In the genomic region with DNA sequence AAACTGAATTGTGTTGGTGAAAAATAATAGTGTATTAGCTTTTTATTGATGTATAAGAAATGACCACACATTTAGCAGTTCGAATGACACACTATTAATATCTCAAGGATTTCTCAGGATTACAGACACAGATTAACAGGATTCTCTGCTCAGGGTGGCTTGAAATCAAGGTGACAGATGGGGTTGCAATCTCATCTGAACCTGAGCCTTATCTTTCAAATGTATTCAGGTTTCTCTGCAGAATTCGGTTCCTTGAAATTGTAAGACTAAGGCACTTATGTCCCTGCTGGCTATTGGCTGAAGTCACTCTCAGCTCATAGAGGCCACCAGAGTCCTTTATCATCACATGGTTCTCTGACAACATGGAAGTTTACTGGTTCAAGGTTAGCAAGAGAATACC, we compare ENCODE assay signal across 23 cellular contexts.
DNase-seq lines count a peak whose midpoint lies in the region; ATAC-seq, FAIRE-seq and TF ChIP-seq lines count a peak whose summit lies in the region.
"Had no signal": no experiment of that assay in that cellular context is flagged by ENCODE, and none has a peak within 500 bp of the region (broad histone marks: within the 10 kb centered on the region; RNA-seq: fewer than 3 reads in every experiment).

No MANE protein-coding gene starts in this region.

- no peaks in the 10 kb centered on the region for H3K36me3 ChIP-seq in HepG2 (replicated peaks in 1 of 2; ENCODE audit: control insufficient read depth in 1 of 2, insufficient read depth in 2 of 2, low read length in 2 of 2)
- no peaks in the 10 kb centered on the region for H3K36me3 ChIP-seq in right lobe of liver
- H3K36me3 ChIP-seq in bronchial epithelial cell (ENCODE audit: control insufficient read depth, insufficient read depth, low read length), result no peaks in the 10 kb centered on the region
- H3K36me3 ChIP-seq: BLaER1 had no signal

- TF ChIP-seq EP300 in HepG2 (IDR thresholded peaks at IDR 0.05; ENCODE audit: low read depth in 2 of 2, low read length in 2 of 2) (no peak), HepG2 (CRISPR knock-in tag; IDR thresholded peaks at IDR 0.05; ENCODE audit: borderline replicate concordance) (no peak)

- 0% methylated on average over 2 of the region's 2 CpGs for WGBS in HepG2 (ENCODE audit: low lambda C conversion rate)
- 68% methylated on average over 2 of the region's 2 CpGs for WGBS in right lobe of liver (ENCODE audit: insufficient coverage, low coverage, low lambda C conversion rate, missing lambda C conversion rate)
- WGBS in lower leg skin, 2 donors, result 84% methylated on average over 2 of the region's 2 CpGs

- H3K9me3 ChIP-seq in HepG2 (ENCODE audit: low read length) (peaks cover 10% of the 10 kb centered on the region; the same call in 1 of the 2 replicates), right lobe of liver (no peaks in the 10 kb centered on the region)
- H3K9me3 ChIP-seq: BLaER1 had no signal

- no peaks in the 10 kb centered on the region for H4K20me1 ChIP-seq in HepG2 (ENCODE audit: insufficient read depth, low read length)
- H4K20me1 ChIP-seq: BLaER1 had no signal

- no peak overlapping the region for H3K4me3 Mint-ChIP-seq in effector memory CD8-positive, alpha-beta T cell
- H3K4me3 Mint-ChIP-seq: B cell; CD14-positive monocyte; CD4-positive, alpha-beta T cell; CD8-positive, alpha-beta memory T cell; GM23338; H9 had no signal

- no peak overlapping the region for H3K9ac ChIP-seq in HepG2 (ENCODE audit: insufficient read depth, low read depth, low read length)
- H3K9ac ChIP-seq: BLaER1 had no signal

- in situ Hi-C loops in HepG2 (cut with HindIII; ENCODE audit: extremely low pct_ligation_motif_present, low pct_unique_long_range_greater_than_20kb), result no loop called here

- no peak for TF ChIP-seq CTCF in HepG2 (CRISPR knock-in tag; IDR thresholded peaks at IDR 0.05)
- TF ChIP-seq CTCF in right lobe of liver (IDR thresholded peaks at IDR 0.05), result no peak
- no peak for TF ChIP-seq CTCF in bronchial epithelial cell (IDR thresholded peaks at IDR 0.05; ENCODE audit: insufficient read depth, low read length, severe bottlenecking)
- no peak for TF ChIP-seq CTCF in lower leg skin (IDR thresholded peaks at IDR 0.05)

- TF ChIP-seq POLR2A in HepG2 (IDR thresholded peaks at IDR 0.05; ENCODE audit: insufficient read depth in 1 of 2, low read depth in 2 of 2, low read length in 2 of 2) (no peak), right lobe of liver (IDR thresholded peaks at IDR 0.05) (no peak), lower leg skin (IDR thresholded peaks at IDR 0.05) (no peak)

- ATAC-seq in HepG2, result no peak
- no peak for ATAC-seq in right lobe of liver
- no peak for ATAC-seq in HG02884 (IDR thresholded peaks at IDR 0.05; ENCODE audit: unreplicated experiment)
- ATAC-seq in effector memory CD8-positive, alpha-beta T cell (replicated peaks), result no peak
- ATAC-seq: GM23338, HCT116 had no signal

- no peaks in the 10 kb centered on the region for H3K4me1 Mint-ChIP-seq in effector memory CD8-positive, alpha-beta T cell (ENCODE audit: low read depth in 2 of 2)
- H3K4me1 Mint-ChIP-seq: B cell; CD14-positive monocyte; CD8-positive, alpha-beta memory T cell; GM23338 had no signal

- CTCF ChIA-PET in HepG2 (lab: Yijun Ruan, JAX; ENCODE audit: low intra/inter-chr PET ratio, low total read pairs), result no interaction called here

- BruUV-seq in HepG2 (replicated peaks; lab: Mats Ljungman, UMichigan), result no TSS peak

- no peak overlapping the region for H2AFZ ChIP-seq in HepG2 (ENCODE audit: low read length)
- H2AFZ ChIP-seq: GM23338 had no signal

- H3K4me3 ChIP-seq in HepG2 (replicated peaks in 1 of 3; ENCODE audit: insufficient read depth in 1 of 3, low read depth in 2 of 3, low read length in 3 of 3) (no peak overlapping the region), right lobe of liver (no peak overlapping the region), bronchial epithelial cell (ENCODE audit: low read depth, low read length) (no peak overlapping the region), lower leg skin (ENCODE audit: low read depth, poor library complexity, severe bottlenecking) (no peak overlapping the region)
- H3K4me3 ChIP-seq: BLaER1, GM23338 had no signal

- peaks cover 5 to 7% of the 10 kb centered on the region in 2 donors for H3K9me3 Mint-ChIP-seq in effector memory CD8-positive, alpha-beta T cell

- H3K27ac Mint-ChIP-seq in effector memory CD8-positive, alpha-beta T cell, result no peak overlapping the region
- H3K27ac Mint-ChIP-seq: B cell; CD14-positive monocyte; CD4-positive, alpha-beta T cell; CD8-positive, alpha-beta memory T cell; GM23338; H9 had no signal

- DNase-seq in HepG2 (ENCODE audit: low spot score), result peak; percentile 3
- DNase-seq in right lobe of liver, result no peak
- peak; percentile 92 for DNase-seq in NCI-H82 (lab: John Stamatoyannopoulos, UW)
- no peak for DNase-seq in bronchial epithelial cell (ENCODE audit: low read depth)
- DNase-seq in stimulated activated CD4-positive, alpha-beta T cell treated with anti-CD3 and anti-CD28 coated beads, Interleukin-4, amount 100 ng/mL, for 1 hour, result no peak
- no peak for DNase-seq in lower leg skin (ENCODE audit: low spot score in 2 of 2)
- DNase-seq in effector memory CD8-positive, alpha-beta T cell, result no peak
- DNase-seq: CD4-positive, alpha-beta T cell; CD8-positive, alpha-beta memory T cell; DMS153; DND-41; H9 had no signal

- H3K27ac ChIP-seq in HepG2 (ENCODE audit: extremely low read length, insufficient read depth, low read length) (no peak overlapping the region), right lobe of liver (no peak overlapping the region)
- H3K27ac ChIP-seq: 22Rv1, BLaER1 had no signal

- no peaks in the 10 kb centered on the region for H3K36me3 Mint-ChIP-seq in effector memory CD8-positive, alpha-beta T cell (ENCODE audit: insufficient read depth)
- H3K36me3 Mint-ChIP-seq: CD14-positive monocyte; CD8-positive, alpha-beta memory T cell had no signal

- H3K4me2 ChIP-seq in HepG2 (ENCODE audit: low read depth, low read length), result no peak overlapping the region
- H3K4me2 ChIP-seq: GM23338 had no signal

- H3K4me1 ChIP-seq in HepG2 (ENCODE audit: insufficient read depth, low read length) (no peaks in the 10 kb centered on the region), right lobe of liver (no peaks in the 10 kb centered on the region)

- no peaks in the 10 kb centered on the region for H3K27me3 Mint-ChIP-seq in effector memory CD8-positive, alpha-beta T cell
- H3K27me3 Mint-ChIP-seq: B cell; CD4-positive, alpha-beta T cell; CD8-positive, alpha-beta memory T cell had no signal

- H3K27me3 ChIP-seq in HepG2 (ENCODE audit: control insufficient read depth in 1 of 2, insufficient read depth in 2 of 2, low read length in 2 of 2) (no peaks in the 10 kb centered on the region), right lobe of liver (no peaks in the 10 kb centered on the region), bronchial epithelial cell (ENCODE audit: control insufficient read depth, insufficient read depth, low read length) (no peaks in the 10 kb centered on the region)
- H3K27me3 ChIP-seq: BLaER1 had no signal

- TF ChIP-seq RAD21 in HepG2 (CRISPR knock-in tag; IDR thresholded peaks at IDR 0.05), result no peak

- intact Hi-C loops in HepG2 (cut with micrococcal nuclease; ENCODE audit: unreplicated experiment), result no loop called here
- intact Hi-C loops in right lobe of liver (cut with DNase I), result no loop called here
- intact Hi-C loops in lower leg skin (cut with DNase I; ENCODE audit: low total_unique reads), result no loop called here

- H3K79me2 ChIP-seq in HepG2 (ENCODE audit: insufficient read depth, low read length), result no peaks in the 10 kb centered on the region

- POLR2A ChIA-PET in HepG2 (lab: Yijun Ruan, JAX), result no interaction called here

- FAIRE-seq in HepG2 (lab: Jason Lieb, UNC) (no peak), bronchial epithelial cell (lab: Jason Lieb, UNC) (peak; percentile 43)
- FAIRE-seq: A204.1, G401.6, GM12892, GM19239 had no signal

TF ChIP-seq in HepG2, 621 proteins besides CTCF, POLR2A, EP300 and RAD21 (continues in another document):
- TF ChIP-seq CBX5 (CRISPR knock-in tag; IDR thresholded peaks at IDR 0.05; ENCODE audit: borderline replicate concordance) (no peak), ZNF615 (CRISPR knock-in tag; IDR thresholded peaks at IDR 0.05; ENCODE audit: borderline replicate concordance) (no peak)
- TF ChIP-seq, protein P1, sequence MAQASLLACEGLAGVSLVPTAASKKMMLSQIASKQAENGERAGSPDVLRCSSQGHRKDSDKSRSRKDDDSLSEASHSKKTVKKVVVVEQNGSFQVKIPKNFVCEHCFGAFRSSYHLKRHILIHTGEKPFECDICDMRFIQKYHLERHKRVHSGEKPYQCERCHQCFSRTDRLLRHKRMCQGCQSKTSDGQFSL (CRISPR knock-in tag; IDR thresholded peaks at IDR 0.05), result no peak

Comparison
In these comparisons a context has a peak if more than half of its experiments do, and no peak if none do; other contexts are left out.
1. DNase-seq: peak in HepG2 (single experiment) and NCI-H82 (single experiment); none in right lobe of liver (0 of 3), bronchial epithelial cell (single experiment), stimulated activated CD4-positive, alpha-beta T cell treated with anti-CD3 and anti-CD28 coated beads, Interleukin-4, amount 100 ng/mL, for 1 hour (single experiment), lower leg skin (0 of 2) and effector memory CD8-positive, alpha-beta T cell (0 of 3).